In genomic region chrX:30196322-30196721, GRCh38 we compare ENCODE assay signal across 12 cellular contexts. TPM values are rescaled to one million over a fixed set of nuclear protein-coding genes. Genes with fewer than 3 reads are reported as not detected.
DNase-seq lines count a peak whose midpoint lies in the region; ATAC-seq and TF ChIP-seq lines count a peak whose summit lies in the region.
"Had no signal": no experiment of that assay in that cellular context is flagged by ENCODE, and none has a peak within 500 bp of the region (broad histone marks: within the 10 kb centered on the region; RNA-seq: fewer than 3 reads in every experiment).

No MANE protein-coding gene starts in this region.

- no peaks in the 10 kb centered on the region for H3K4me1 ChIP-seq in transverse colon
- H3K4me1 ChIP-seq: psoas muscle had no signal

- no peaks in the 10 kb centered on the region for H3K9me3 ChIP-seq in transverse colon
- H3K9me3 ChIP-seq: psoas muscle had no signal

- no peak for TF ChIP-seq EP300 in transverse colon (IDR thresholded peaks at IDR 0.05; ENCODE audit: low read depth)

- no peaks in the 10 kb centered on the region for H3K36me3 ChIP-seq in transverse colon

- no peaks in the 10 kb centered on the region for H3K27me3 ChIP-seq in transverse colon

- TF ChIP-seq POLR2A in transverse colon (IDR thresholded peaks at IDR 0.05) = no peak

- no peak overlapping the region for H3K4me3 Mint-ChIP-seq in activated T-helper 17 cell treated with anti-CD3 and anti-CD28 coated beads, Interleukin-2, amount 50 U/mL, for 72 hours

- no peak for ATAC-seq in activated T-helper 17 cell treated with anti-CD3 and anti-CD28 coated beads, Interleukin-2, amount 50 U/mL, for 72 hours (replicated peaks)
- ATAC-seq in GM21717 (IDR thresholded peaks at IDR 0.05; ENCODE audit: unreplicated experiment) = no peak
- ATAC-seq: psoas muscle had no signal

- H3K4me3 ChIP-seq in transverse colon = no peak overlapping the region
- H3K4me3 ChIP-seq: psoas muscle had no signal

- no peak overlapping the region for H3K27ac ChIP-seq in transverse colon
- H3K27ac ChIP-seq: psoas muscle had no signal

- H3K27me3 Mint-ChIP-seq in activated T-helper 17 cell treated with anti-CD3 and anti-CD28 coated beads, Interleukin-2, amount 50 U/mL, for 72 hours = no peaks in the 10 kb centered on the region

- POLR2A ChIA-PET in HEK293T (lab: Yijun Ruan, JAX) = no interaction called here

- no peak for TF ChIP-seq CTCF in transverse colon (IDR thresholded peaks at IDR 0.05)

- no peaks in the 10 kb centered on the region for H3K4me1 Mint-ChIP-seq in activated T-helper 17 cell treated with anti-CD3 and anti-CD28 coated beads, Interleukin-2, amount 50 U/mL, for 72 hours

- intact Hi-C loops in posterior cingulate gyrus (cut with DNase I) = no loop called here
- intact Hi-C loops in transverse colon (cut with DNase I; ENCODE audit: low total_unique reads) = no loop called here

- in situ Hi-C loops in transverse colon (cut with MboI; ENCODE audit: low pct_ligation_motif_present in 1 of 4, low pct_unique_long_range_greater_than_20kb in 1 of 4, low sequenced_read_pairs in 3 of 4) = no loop called here

- H3K36me3 Mint-ChIP-seq in activated T-helper 17 cell treated with anti-CD3 and anti-CD28 coated beads, Interleukin-2, amount 50 U/mL, for 72 hours (ENCODE audit: low read depth) = no peaks in the 10 kb centered on the region

- WGBS in transverse colon (ENCODE audit: low coverage in 1 of 2), 2 donors = 8% methylated on average over 1 of the region's 1 CpG; no CpG with 5 or more reads in 1 of the 2 donors

- H3K9me3 Mint-ChIP-seq in activated T-helper 17 cell treated with anti-CD3 and anti-CD28 coated beads, Interleukin-2, amount 50 U/mL, for 72 hours = no peaks in the 10 kb centered on the region

- H3K27ac Mint-ChIP-seq in activated T-helper 17 cell treated with anti-CD3 and anti-CD28 coated beads, Interleukin-2, amount 50 U/mL, for 72 hours = no peak overlapping the region

- peak; percentile 18 for DNase-seq in EH (ENCODE audit: low read depth)
- DNase-seq in HEK293T (ENCODE audit: extremely low spot score) = peak; percentile 15
- peak; percentile 33 for DNase-seq in RPMI7951 (ENCODE audit: low read depth)
- peak; percentile 10 for DNase-seq in iris pigment epithelial cell (ENCODE audit: low read depth)
- DNase-seq in posterior cingulate gyrus = no peak
- DNase-seq in transverse colon = no peak
- DNase-seq: activated CD4-positive, alpha-beta T cell treated with anti-CD3 and anti-CD28 coated beads for 48 hours; anterior cingulate cortex; NCI-H1694; psoas muscle had no signal

- CTCF ChIA-PET in HEK293T (lab: Yijun Ruan, JAX) = no interaction called here

TF ChIP-seq in HEK293T, 16 proteins besides CTCF, POLR2A, EP300 and RAD21:
- TF ChIP-seq TARDBP (IDR thresholded peaks at IDR 0.05) (no peak), FOXK2 (IDR thresholded peaks at IDR 0.05) (no peak), CTBP1 (IDR thresholded peaks at IDR 0.05; ENCODE audit: borderline replicate concordance) (no peak), ELF4 (IDR thresholded peaks at IDR 0.05) (no peak), LEF1 (IDR thresholded peaks at IDR 0.05; ENCODE audit: borderline replicate concordance) (no peak), NFRKB (IDR thresholded peaks at IDR 0.05) (no peak), ZNF384 (IDR thresholded peaks at IDR 0.05) (no peak), SUZ12 (IDR thresholded peaks at IDR 0.05) (no peak), BHLHE40 (IDR thresholded peaks at IDR 0.05; ENCODE audit: borderline replicate concordance) (no peak), ARNT (IDR thresholded peaks at IDR 0.05) (no peak), FOXM1 (IDR thresholded peaks at IDR 0.05; ENCODE audit: borderline replicate concordance) (no peak), L3MBTL2 (conservative IDR thresholded peaks at IDR 0.05) (no peak), HDGF (IDR thresholded peaks at IDR 0.05; ENCODE audit: borderline replicate concordance) (no peak), SP1 (IDR thresholded peaks at IDR 0.05) (no peak)
- TF ChIP-seq, protein P1, sequence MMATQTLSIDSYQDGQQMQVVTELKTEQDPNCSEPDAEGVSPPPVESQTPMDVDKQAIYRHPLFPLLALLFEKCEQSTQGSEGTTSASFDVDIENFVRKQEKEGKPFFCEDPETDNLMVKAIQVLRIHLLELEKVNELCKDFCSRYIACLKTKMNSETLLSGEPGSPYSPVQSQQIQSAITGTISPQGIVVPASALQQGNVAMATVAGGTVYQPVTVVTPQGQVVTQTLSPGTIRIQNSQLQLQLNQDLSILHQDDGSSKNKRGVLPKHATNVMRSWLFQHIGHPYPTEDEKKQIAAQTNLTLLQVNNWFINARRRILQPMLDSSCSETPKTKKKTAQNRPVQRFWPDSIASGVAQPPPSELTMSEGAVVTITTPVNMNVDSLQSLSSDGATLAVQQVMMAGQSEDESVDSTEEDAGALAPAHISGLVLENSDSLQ (IDR thresholded peaks at IDR 0.05) = no peak

RNA-seq across cellular contexts. Expression of gene MAGEB2, which starts 19.0 kb away (rescaled TPM):
- 0.72 and 0.78 TPM in 2 replicates for total RNA-seq in RPMI7951 (2014; rRNA removed; shearing (Covaris generic))
- total RNA-seq in activated T-helper 17 cell treated with anti-CD3 and anti-CD28 coated beads, Interleukin-2, amount 50 U/mL, for 72 hours = not detected
- total RNA-seq in transverse colon = not detected
- total RNA-seq: psoas muscle had no signal

RNA-seq across cellular contexts. Expression of gene MAGEB3, which starts 34.1 kb away (rescaled TPM):
- not detected in 2 replicates for total RNA-seq in RPMI7951 (2014; rRNA removed; shearing (Covaris generic))
- not detected for total RNA-seq in activated T-helper 17 cell treated with anti-CD3 and anti-CD28 coated beads, Interleukin-2, amount 50 U/mL, for 72 hours
- total RNA-seq in transverse colon = not detected
- total RNA-seq: psoas muscle had no signal

RNA-seq across cellular contexts. Expression of gene MAGEB4, which starts 45.5 kb away (rescaled TPM):
- total RNA-seq in RPMI7951 (2014; rRNA removed; shearing (Covaris generic)) = not detected in 2 replicates
- total RNA-seq in activated T-helper 17 cell treated with anti-CD3 and anti-CD28 coated beads, Interleukin-2, amount 50 U/mL, for 72 hours = not detected
- total RNA-seq in transverse colon = not detected
- total RNA-seq: psoas muscle had no signal

RNA-seq across cellular contexts. Expression of gene MAGEB1, which starts 50.6 kb away (rescaled TPM):
- 5.6 and 5.8 TPM in 2 replicates for total RNA-seq in RPMI7951 (2014; rRNA removed; shearing (Covaris generic))
- not detected for total RNA-seq in activated T-helper 17 cell treated with anti-CD3 and anti-CD28 coated beads, Interleukin-2, amount 50 U/mL, for 72 hours
- not detected for total RNA-seq in transverse colon
- total RNA-seq: psoas muscle had no signal

Comparison
In these comparisons a context has a peak if more than half of its experiments do, and no peak if none do; other contexts are left out.
1. DNase-seq: peak in EH (single experiment), HEK293T (single experiment), RPMI7951 (single experiment) and iris pigment epithelial cell (single experiment); none in posterior cingulate gyrus (0 of 10) and transverse colon (single experiment).